ENCODE assay signal across 8 cellular contexts in the genomic region with DNA sequence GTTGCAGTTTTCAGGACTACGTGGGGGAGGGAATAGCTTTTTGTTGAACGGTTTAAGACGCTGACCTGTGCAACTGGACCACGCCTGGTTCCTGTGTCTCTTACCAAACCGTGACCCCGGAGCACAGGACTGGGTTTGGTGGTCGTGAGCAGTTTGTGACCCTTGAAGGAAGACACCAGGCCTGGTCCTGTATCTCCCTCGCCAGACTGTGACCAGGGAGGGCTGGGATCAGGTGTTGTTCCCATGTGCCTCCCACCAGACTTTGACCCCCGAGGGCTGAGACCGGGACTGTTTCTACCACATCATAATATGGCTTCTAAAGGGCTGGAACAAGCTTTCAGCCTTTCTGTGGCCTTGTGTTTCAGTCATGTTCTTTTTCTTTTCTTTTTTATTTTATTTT. TPM values are rescaled to one million over a fixed set of nuclear protein-coding genes. Genes with fewer than 3 reads are reported as not detected.
DNase-seq lines count a peak whose midpoint lies in the region; ATAC-seq and TF ChIP-seq lines count a peak whose summit lies in the region.

No MANE protein-coding gene starts in this region.

- H3K27me3 ChIP-seq in BE2C (no peaks in the 10 kb centered on the region), Karpas-422 (ENCODE audit: low read length) (no peaks in the 10 kb centered on the region), dorsolateral prefrontal cortex (peaks cover 0 to 29% (median 5%) of the 10 kb centered on the region in 45 donors)
- H3K27me3 ChIP-seq in naive thymus-derived CD4-positive, alpha-beta T cell (ENCODE audit: control insufficient read depth in 2 of 2, insufficient read depth in 2 of 2, low read length in 2 of 2): no peaks in the 10 kb centered on the region

- H3K4me2 ChIP-seq in Karpas-422 (ENCODE audit: low read depth, low read length, poor library complexity, severe bottlenecking): peak overlapping the region; percentile 68

- H3K36me3 Mint-ChIP-seq in naive thymus-derived CD4-positive, alpha-beta T cell: peaks cover 0 to 12% (median 4%) of the 10 kb centered on the region in 5 donors

- H3K79me2 ChIP-seq in Karpas-422 (ENCODE audit: low read length): peaks cover 10% of the 10 kb centered on the region

- peaks cover 17 to 37% (median 33%) of the 10 kb centered on the region in 7 donors for H3K4me1 Mint-ChIP-seq in naive thymus-derived CD4-positive, alpha-beta T cell

- CTCF ChIA-PET in naive thymus-derived CD4-positive, alpha-beta T cell (lab: Charles Lee): no interaction called here

- H3K9me3 ChIP-seq in BE2C (no peaks in the 10 kb centered on the region), Karpas-422 (ENCODE audit: low read length) (no peaks in the 10 kb centered on the region)
- H3K9me3 ChIP-seq in naive thymus-derived CD4-positive, alpha-beta T cell (ENCODE audit: control insufficient read depth in 2 of 3, low read length in 3 of 3): no peaks in the 10 kb centered on the region

- POLR2A ChIA-PET in naive thymus-derived CD4-positive, alpha-beta T cell (lab: Charles Lee): interaction anchor here (0.8 to 2.6 kb wide), 4 partner anchors 12 to 47 kb away, joined by 3 to 15 read pairs (median 3); a partner anchor contains a TSS

- intact Hi-C loops in dorsolateral prefrontal cortex (cut with DNase I): loop anchor here in 1 of 2 donors (2.0 kb wide), 1 partner anchor 17 kb away; a partner anchor contains a TSS
- intact Hi-C loops in naive thymus-derived CD4-positive, alpha-beta T cell (cut with micrococcal nuclease): loop anchor here (5.0 kb wide), 3 partner anchors 75 to 435 kb away; a partner anchor contains a TSS

- H2AFZ ChIP-seq in Karpas-422 (ENCODE audit: low read length): peak overlapping the region; percentile 78; the same call in 1 of the 2 replicates

- TF ChIP-seq CTCF in BE2C (IDR thresholded peaks at IDR 0.05; ENCODE audit: low read depth, low read length) (no peak), dorsolateral prefrontal cortex (IDR thresholded peaks at IDR 0.05 in 54 of 56, conservative IDR thresholded peaks at IDR 0.05 in 2 of 56; ENCODE audit: low read depth in 1 of 56, partially characterized antibody in 56 of 56) (no peak)

- H3K27ac Mint-ChIP-seq in naive thymus-derived CD4-positive, alpha-beta T cell: peak overlapping the region; percentile 84 to 99 (median 94)

- no peaks in the 10 kb centered on the region for H4K20me1 ChIP-seq in Karpas-422 (ENCODE audit: insufficient read depth, low read depth, low read length)

- DNase-seq in BE2C (no peak), Karpas-422 (no peak), dorsolateral prefrontal cortex (no peak), iPS-NIHi11 (ENCODE audit: low spot score) (no peak), NCI-H2196 (lab: John Stamatoyannopoulos, UW; ENCODE audit: unreplicated experiment) (no peak), NAMALWA (ENCODE audit: low spot score) (no peak)
- DNase-seq in naive thymus-derived CD4-positive, alpha-beta T cell: no peak

- H3K4me1 ChIP-seq in BE2C (peaks cover 7% of the 10 kb centered on the region), Karpas-422 (ENCODE audit: low read length) (peaks cover 16% of the 10 kb centered on the region)
- H3K4me1 ChIP-seq in naive thymus-derived CD4-positive, alpha-beta T cell (ENCODE audit: control insufficient read depth in 2 of 2, insufficient read depth in 2 of 2, low read length in 2 of 2): peaks cover 12 to 19% of the 10 kb centered on the region in 2 donors

- H3K36me3 ChIP-seq in BE2C: peaks cover 9% of the 10 kb centered on the region; the same call in 1 of the 2 replicates
- H3K36me3 ChIP-seq in Karpas-422 (ENCODE audit: insufficient read depth, low read length): no peaks in the 10 kb centered on the region
- H3K36me3 ChIP-seq in naive thymus-derived CD4-positive, alpha-beta T cell (ENCODE audit: control insufficient read depth in 2 of 3, insufficient read depth in 3 of 3, low read length in 3 of 3): peaks cover 0 to 14% (median 0%) of the 10 kb centered on the region in 3 experiments

- peak overlapping the region; percentile 83 for H3K9ac ChIP-seq in Karpas-422 (ENCODE audit: low read length)

- no peak for ATAC-seq in naive thymus-derived CD4-positive, alpha-beta T cell
- no peak for ATAC-seq in HG03039 (IDR thresholded peaks at IDR 0.05; ENCODE audit: unreplicated experiment)

- peak overlapping the region; percentile 86 for H3K4me3 ChIP-seq in BE2C (ENCODE audit: low read depth, low read length)
- peak overlapping the region; percentile 88 for H3K4me3 ChIP-seq in Karpas-422 (ENCODE audit: low read length)
- H3K4me3 ChIP-seq in dorsolateral prefrontal cortex: peak overlapping the region; percentile 30 to 73 (median 60)
- peak overlapping the region; percentile 78 for H3K4me3 ChIP-seq in naive thymus-derived CD4-positive, alpha-beta T cell (ENCODE audit: low read length)

- no peaks in the 10 kb centered on the region for H3K9me2 ChIP-seq in Karpas-422 (replicated peaks; ENCODE audit: insufficient read depth, low read length)

- no peaks in the 10 kb centered on the region for H3K9me3 Mint-ChIP-seq in naive thymus-derived CD4-positive, alpha-beta T cell

- H3K27me3 Mint-ChIP-seq in naive thymus-derived CD4-positive, alpha-beta T cell: no peaks in the 10 kb centered on the region

- peak overlapping the region; percentile 73 to 93 (median 89) for H3K4me3 Mint-ChIP-seq in naive thymus-derived CD4-positive, alpha-beta T cell

- H3K27ac ChIP-seq in Karpas-422 (ENCODE audit: low read length) (peak overlapping the region; percentile 30; the same call in 1 of the 2 replicates), dorsolateral prefrontal cortex (peak overlapping the region in 37 of 59 donors; percentile 14 to 86 (median 66))
- H3K27ac ChIP-seq in naive thymus-derived CD4-positive, alpha-beta T cell (ENCODE audit: low read depth, low read length): peak overlapping the region; percentile 82

RNA-seq across cellular contexts. Expression of a gene that starts 0.7 kb away (rescaled TPM):
- polyA plus RNA-seq in BE2C (2012; ENCODE audit: insufficient read depth, insufficient read length, low read depth): 208 TPM
- total RNA-seq in Karpas-422 (2014; rRNA removed; shearing (Covaris generic); ENCODE audit: low replicate concordance): 50.2 and 90.6 TPM in 2 replicates
- total RNA-seq in dorsolateral prefrontal cortex: 10 to 100 TPM; 13.5 to 43.9 (median 25.0) TPM
- 100 to 1,000 TPM in 1 of 5 experiments, 10 to 100 TPM in 4; 33.3 to 188 (median 35.3) TPM for total RNA-seq in naive thymus-derived CD4-positive, alpha-beta T cell
- polyA plus RNA-seq in naive thymus-derived CD4-positive, alpha-beta T cell: 10 to 100 TPM; 72.4 to 80.6 TPM

RNA-seq across cellular contexts. Expression of a gene that starts 13.5 kb away (rescaled TPM):
- 27.1 TPM for polyA plus RNA-seq in BE2C (2012; ENCODE audit: insufficient read depth, insufficient read length, low read depth)
- total RNA-seq in Karpas-422 (2014; rRNA removed; shearing (Covaris generic); ENCODE audit: low replicate concordance): 0.29 TPM in 1 of 2 replicates, not detected in the other
- total RNA-seq in dorsolateral prefrontal cortex: 10 to 100 TPM; 13.7 to 42.8 (median 26.2) TPM
- total RNA-seq in naive thymus-derived CD4-positive, alpha-beta T cell: 10 to 100 TPM; 13.1 to 19.0 (median 16.8) TPM
- 10 to 100 TPM; 10.0 to 11.5 TPM for polyA plus RNA-seq in naive thymus-derived CD4-positive, alpha-beta T cell

RNA-seq across cellular contexts. Expression of a gene that starts 17.2 kb away (rescaled TPM):
- 33.8 TPM for polyA plus RNA-seq in BE2C (2012; ENCODE audit: insufficient read depth, insufficient read length, low read depth)
- total RNA-seq in Karpas-422 (2014; rRNA removed; shearing (Covaris generic); ENCODE audit: low replicate concordance): 3.1 and 14.4 TPM in 2 replicates
- 10 to 100 TPM; 15.0 to 35.0 (median 22.4) TPM for total RNA-seq in dorsolateral prefrontal cortex
- total RNA-seq in naive thymus-derived CD4-positive, alpha-beta T cell: 10 to 100 TPM; 20.2 to 31.2 (median 26.4) TPM
- polyA plus RNA-seq in naive thymus-derived CD4-positive, alpha-beta T cell: 10 to 100 TPM; 16.2 to 22.8 TPM

RNA-seq across cellular contexts. Expression of a gene that starts 46.3 kb away (rescaled TPM):
- 122 TPM for polyA plus RNA-seq in BE2C (2012; ENCODE audit: insufficient read depth, insufficient read length, low read depth)
- 22.9 and 36.3 TPM in 2 replicates for total RNA-seq in Karpas-422 (2014; rRNA removed; shearing (Covaris generic); ENCODE audit: low replicate concordance)
- total RNA-seq in dorsolateral prefrontal cortex: 10 to 100 TPM; 18.1 to 39.2 (median 27.8) TPM
- 10 to 100 TPM; 48.6 to 62.5 (median 59.5) TPM for total RNA-seq in naive thymus-derived CD4-positive, alpha-beta T cell
- polyA plus RNA-seq in naive thymus-derived CD4-positive, alpha-beta T cell: 10 to 100 TPM; 56.4 to 74.0 TPM

RNA-seq across cellular contexts. Expression of a gene that starts 52.0 kb away (rescaled TPM):
- polyA plus RNA-seq in BE2C (2012; ENCODE audit: insufficient read depth, insufficient read length, low read depth): 514 TPM
- 176 and 183 TPM in 2 replicates for total RNA-seq in Karpas-422 (2014; rRNA removed; shearing (Covaris generic); ENCODE audit: low replicate concordance)
- 100 to 1,000 TPM in 10 of 120 experiments, 10 to 100 TPM in 110; 24.6 to 159 (median 56.4) TPM for total RNA-seq in dorsolateral prefrontal cortex
- 100 to 1,000 TPM; 176 to 374 (median 329) TPM for total RNA-seq in naive thymus-derived CD4-positive, alpha-beta T cell
- 100 to 1,000 TPM; 242 to 254 TPM for polyA plus RNA-seq in naive thymus-derived CD4-positive, alpha-beta T cell

Comparison
In these comparisons a context has a peak if more than half of its experiments do, and no peak if none do; other contexts are left out.
1. H3K27ac ChIP-seq: peak in every context shown above with its lines; median percentile 82 in naive thymus-derived CD4-positive, alpha-beta T cell; 66 in dorsolateral prefrontal cortex; 30 in Karpas-422.
2. RNA of a gene that starts 13.5 kb away (total RNA-seq): 13.7 to 42.8 TPM in dorsolateral prefrontal cortex and 13.1 to 19.0 TPM in naive thymus-derived CD4-positive, alpha-beta T cell; 0.29 TPM in Karpas-422; every median in the first group is over 10 times any median in the second.
3. Peak in every context shown above with its lines, with median percentiles within 50 percentile points of each other: H3K4me3 ChIP-seq.